Comparison of ENCODE assay signal across 13 cellular contexts in genomic region chr2:61970807-61971556, GRCh38.
A peak's percentile ranks its signal among the peaks of the same experiment; 100 is the strongest.
DNase-seq lines count a peak whose midpoint lies in the region; ATAC-seq and TF ChIP-seq lines count a peak whose summit lies in the region.
"Had no signal": no experiment of that assay in that cellular context is flagged by ENCODE, and none has a peak within 500 bp of the region (broad histone marks: within the 10 kb centered on the region; RNA-seq: fewer than 3 reads in every experiment).

No MANE protein-coding gene starts in this region.

- TF ChIP-seq CTCF in BE2C (IDR thresholded peaks at IDR 0.05; ENCODE audit: low read depth, low read length) (peak; percentile 12; the same call in 1 of the 2 replicates), RWPE2 (IDR thresholded peaks at IDR 0.05; ENCODE audit: poor library complexity, severe bottlenecking) (peak; percentile 57), esophagus squamous epithelium (IDR thresholded peaks at IDR 0.05) (peak in 1 of 6 experiments; percentile 30), neural crest cell (conservative IDR thresholded peaks at IDR 0.05) (peak; percentile 32)

- peak overlapping the region; percentile 5 for H3K27ac Mint-ChIP-seq in neural crest cell (ENCODE audit: unreplicated experiment)

- peak overlapping the region; percentile 29 for H3K4me3 Mint-ChIP-seq in neural crest cell

- no peaks in the 10 kb centered on the region for H3K36me3 ChIP-seq in BE2C
- H3K36me3 ChIP-seq in RWPE2 (ENCODE audit: low read depth), result no peaks in the 10 kb centered on the region
- H3K36me3 ChIP-seq in esophagus squamous epithelium, result no peaks in the 10 kb centered on the region
- H3K36me3 ChIP-seq: upper lobe of right lung had no signal

- H3K4me3 ChIP-seq in BE2C (ENCODE audit: low read depth, low read length) (no peak overlapping the region), RWPE2 (ENCODE audit: severe bottlenecking) (peak overlapping the region; percentile 17), esophagus squamous epithelium (peak overlapping the region in 3 of 4 donors; percentile 26 to 53 (median 29))
- H3K4me3 ChIP-seq: upper lobe of right lung had no signal

- TF ChIP-seq POLR2A in esophagus squamous epithelium (IDR thresholded peaks at IDR 0.05), result no peak

- H3K9me3 ChIP-seq in BE2C (no peaks in the 10 kb centered on the region), RWPE2 (ENCODE audit: severe bottlenecking) (no peaks in the 10 kb centered on the region), esophagus squamous epithelium (no peaks in the 10 kb centered on the region)
- H3K9me3 ChIP-seq: upper lobe of right lung had no signal

- peaks cover 8% of the 10 kb centered on the region for H3K4me1 Mint-ChIP-seq in neural crest cell

- no peaks in the 10 kb centered on the region for H3K4me1 ChIP-seq in BE2C
- H3K4me1 ChIP-seq in RWPE2 (ENCODE audit: insufficient read depth, poor library complexity, severe bottlenecking), result peaks cover 4% of the 10 kb centered on the region
- H3K4me1 ChIP-seq in esophagus squamous epithelium, result peaks cover 5 to 54% (median 16%) of the 10 kb centered on the region in 3 donors
- H3K4me1 ChIP-seq: upper lobe of right lung had no signal

- ATAC-seq in RWPE2 (ENCODE audit: low read depth), result peak; percentile 91
- ATAC-seq in HG03432 (IDR thresholded peaks at IDR 0.05; ENCODE audit: unreplicated experiment), result no peak
- ATAC-seq in GM21619 (IDR thresholded peaks at IDR 0.05; ENCODE audit: unreplicated experiment), result no peak
- no peak for ATAC-seq in HG02973 (IDR thresholded peaks at IDR 0.05; ENCODE audit: unreplicated experiment)
- ATAC-seq: upper lobe of right lung had no signal

- intact Hi-C loops in esophagus squamous epithelium (cut with DNase I), result no loop called here

- DNase-seq in BE2C (no peak), RWPE2 (ENCODE audit: low spot score) (no peak), esophagus squamous epithelium (lab: John Stamatoyannopoulos, UW) (no peak), neural crest cell (ENCODE audit: low read depth, low spot score) (no peak), NCI-H187 (lab: John Stamatoyannopoulos, UW) (no peak)
- DNase-seq: DMS 273 treated with DMSO at 0.1 percent for 48 hours, Kasumi-1, NCI-H2029, nucleus accumbens, upper lobe of right lung had no signal

- H3K27me3 ChIP-seq in BE2C (no peaks in the 10 kb centered on the region), RWPE2 (ENCODE audit: insufficient read depth, poor library complexity, severe bottlenecking) (no peaks in the 10 kb centered on the region), esophagus squamous epithelium (no peaks in the 10 kb centered on the region)
- H3K27me3 ChIP-seq: upper lobe of right lung had no signal

- no peaks in the 10 kb centered on the region for H3K36me3 Mint-ChIP-seq in neural crest cell (ENCODE audit: low read depth)

- 31 to 54% methylated on average over 14 of the region's 14 CpGs for WGBS in esophagus squamous epithelium, 2 donors

- H3K27me3 Mint-ChIP-seq in neural crest cell (ENCODE audit: low read depth), result no peaks in the 10 kb centered on the region

- H3K27ac ChIP-seq in RWPE2 (ENCODE audit: poor library complexity, severe bottlenecking) (peak overlapping the region; percentile 45), esophagus squamous epithelium (peak overlapping the region in 3 of 4 donors; percentile 2 to 46 (median 32))
- H3K27ac ChIP-seq: upper lobe of right lung had no signal

- H3K9me3 Mint-ChIP-seq in neural crest cell, result no peaks in the 10 kb centered on the region
